Comparison of ENCODE assay signal across 1 cellular context in genomic region chr20:23606652-23607049, GRCh38.
TF ChIP-seq lines count a peak whose summit lies in the region.

No MANE protein-coding gene starts in this region.

TF ChIP-seq in HepG2, 621 proteins besides CTCF, POLR2A, EP300 and RAD21 (continued from another document and continues in another):
- TF ChIP-seq KLF16 (CRISPR knock-in tag; IDR thresholded peaks at IDR 0.05) = peak in 1 of 2 experiments; percentile 70; a peak in 1 of 4 replicates
- no peak for TF ChIP-seq MAFG (CRISPR knock-in tag; IDR thresholded peaks at IDR 0.05)
- no peak for TF ChIP-seq YEATS2 (CRISPR knock-in tag; IDR thresholded peaks at IDR 0.05; ENCODE audit: borderline replicate concordance)
- no peak for TF ChIP-seq ZNF143 (CRISPR knock-in tag; IDR thresholded peaks at IDR 0.05)
- no peak for TF ChIP-seq CREB3 (CRISPR knock-in tag; IDR thresholded peaks at IDR 0.05)
- peak; percentile 73; the same call in 1 of the 2 replicates for TF ChIP-seq ZSCAN21 (CRISPR knock-in tag; IDR thresholded peaks at IDR 0.05; ENCODE audit: borderline replicate concordance)
- TF ChIP-seq HIVEP1 (CRISPR knock-in tag; IDR thresholded peaks at IDR 0.05) = no peak
- no peak for TF ChIP-seq ZNF513 (CRISPR knock-in tag; conservative IDR thresholded peaks at IDR 0.05)
- no peak for TF ChIP-seq MBNL3 (CRISPR knock-in tag; conservative IDR thresholded peaks at IDR 0.05)
- no peak for TF ChIP-seq SMARCE1 (IDR thresholded peaks at IDR 0.05; ENCODE audit: borderline replicate concordance)
- TF ChIP-seq TAF1 (CRISPR knock-in tag; IDR thresholded peaks at IDR 0.05) = no peak
- no peak for TF ChIP-seq NFYB (CRISPR knock-in tag; IDR thresholded peaks at IDR 0.05)
- TF ChIP-seq MTF1 (CRISPR knock-in tag; IDR thresholded peaks at IDR 0.05) = no peak
- TF ChIP-seq ZNF790 (CRISPR knock-in tag; IDR thresholded peaks at IDR 0.05; ENCODE audit: borderline replicate concordance) = no peak
- 0 out of 2 replicates have a peak, but pooled peaks have one; percentile 37 for TF ChIP-seq ZNF441 (CRISPR knock-in tag; IDR thresholded peaks at IDR 0.05; ENCODE audit: borderline replicate concordance)
- TF ChIP-seq SRSF4 (IDR thresholded peaks at IDR 0.05; ENCODE audit: low read depth, low read length, poor library complexity, severe bottlenecking) = no peak
- peak; percentile 67; the same call in 1 of the 2 replicates for TF ChIP-seq IRF2 (CRISPR knock-in tag; IDR thresholded peaks at IDR 0.05)
- TF ChIP-seq TBP (CRISPR knock-in tag; IDR thresholded peaks at IDR 0.05) = no peak
- no peak for TF ChIP-seq SP1 (IDR thresholded peaks at IDR 0.05)
- TF ChIP-seq SP1 (CRISPR knock-in tag; IDR thresholded peaks at IDR 0.05) = 0 out of 2 replicates have a peak, but pooled peaks have one; percentile 13
- no peak for TF ChIP-seq GLI4 (CRISPR knock-in tag; IDR thresholded peaks at IDR 0.05; ENCODE audit: borderline replicate concordance)
- no peak for TF ChIP-seq NR1H2 (CRISPR knock-in tag; IDR thresholded peaks at IDR 0.05; ENCODE audit: borderline replicate concordance, low read depth)
- TF ChIP-seq BHLHE40 (IDR thresholded peaks at IDR 0.05; ENCODE audit: low read length) = 0 out of 2 replicates have a peak, but pooled peaks have one; percentile 44
- TF ChIP-seq KLF12 (CRISPR knock-in tag; IDR thresholded peaks at IDR 0.05; ENCODE audit: borderline replicate concordance) = no peak
- no peak for TF ChIP-seq NFAT5 (CRISPR knock-in tag; IDR thresholded peaks at IDR 0.05)
- TF ChIP-seq MTF2 (CRISPR knock-in tag; IDR thresholded peaks at IDR 0.05; ENCODE audit: borderline replicate concordance) = no peak
- no peak for TF ChIP-seq STAT5B (CRISPR knock-in tag; IDR thresholded peaks at IDR 0.05)
- TF ChIP-seq FOSL2 (CRISPR knock-in tag; IDR thresholded peaks at IDR 0.05) = peak; percentile 55; the same call in 1 of the 2 replicates
- 0 out of 2 replicates have a peak, but pooled peaks have one; percentile 67 for TF ChIP-seq ZNF616 (CRISPR knock-in tag; IDR thresholded peaks at IDR 0.05; ENCODE audit: low read depth)
- no peak for TF ChIP-seq ZNF251 (CRISPR knock-in tag; IDR thresholded peaks at IDR 0.05)
- no peak for TF ChIP-seq MYNN (CRISPR knock-in tag; IDR thresholded peaks at IDR 0.05; ENCODE audit: low read depth)
- TF ChIP-seq CHD2 (IDR thresholded peaks at IDR 0.05; ENCODE audit: low read depth, low read length) = no peak
- no peak for TF ChIP-seq ZBTB21 (CRISPR knock-in tag; IDR thresholded peaks at IDR 0.05)
- TF ChIP-seq BORCS8-MEF2B (CRISPR knock-in tag; IDR thresholded peaks at IDR 0.05) = peak; percentile 78
- TF ChIP-seq GTF2F1 (IDR thresholded peaks at IDR 0.05; ENCODE audit: low read length) = no peak
- no peak for TF ChIP-seq ZSCAN22 (CRISPR knock-in tag; IDR thresholded peaks at IDR 0.05)
- peak; percentile 59; the same call in 1 of the 2 replicates for TF ChIP-seq HOXA5 (CRISPR knock-in tag; IDR thresholded peaks at IDR 0.05)
- 0 out of 2 replicates have a peak, but pooled peaks have one; percentile 54 for TF ChIP-seq ZKSCAN8 (CRISPR knock-in tag; IDR thresholded peaks at IDR 0.05; ENCODE audit: borderline replicate concordance)
- no peak for TF ChIP-seq HOXA3 (CRISPR knock-in tag; IDR thresholded peaks at IDR 0.05)
- no peak for TF ChIP-seq BCL3 (CRISPR knock-in tag; IDR thresholded peaks at IDR 0.05)
- TF ChIP-seq GMEB1 (CRISPR knock-in tag; IDR thresholded peaks at IDR 0.05; ENCODE audit: borderline replicate concordance) = no peak
- TF ChIP-seq ZNF326 (CRISPR knock-in tag; IDR thresholded peaks at IDR 0.05; ENCODE audit: borderline replicate concordance) = no peak
- no peak for TF ChIP-seq ZNF713 (CRISPR knock-in tag; IDR thresholded peaks at IDR 0.05)
- 0 out of 2 replicates have a peak, but pooled peaks have one; percentile 24 for TF ChIP-seq ZNF501 (CRISPR knock-in tag; IDR thresholded peaks at IDR 0.05)
- TF ChIP-seq DBP (CRISPR knock-in tag; IDR thresholded peaks at IDR 0.05; ENCODE audit: not compliant biosample characterization) = no peak
- TF ChIP-seq NFKBIZ (CRISPR knock-in tag; IDR thresholded peaks at IDR 0.05) = peak; percentile 66; the same call in 1 of the 2 replicates
- TF ChIP-seq ZSCAN12 (CRISPR knock-in tag; IDR thresholded peaks at IDR 0.05) = no peak
- no peak; the same call in 1 of the 2 replicates for TF ChIP-seq ZNF281 (CRISPR knock-in tag; IDR thresholded peaks at IDR 0.05; ENCODE audit: borderline replicate concordance)
- TF ChIP-seq U2AF2 (IDR thresholded peaks at IDR 0.05; ENCODE audit: low read depth, low read length) = no peak
- 0 out of 2 replicates have a peak, but pooled peaks have one; percentile 7 for TF ChIP-seq FOSL1 (CRISPR knock-in tag; IDR thresholded peaks at IDR 0.05; ENCODE audit: borderline replicate concordance)
- no peak for TF ChIP-seq ATF1 (CRISPR knock-in tag; IDR thresholded peaks at IDR 0.05)
- no peak for TF ChIP-seq PRDM10 (CRISPR knock-in tag; IDR thresholded peaks at IDR 0.05; ENCODE audit: low read depth)
- TF ChIP-seq MTA1 (CRISPR knock-in tag; IDR thresholded peaks at IDR 0.05; ENCODE audit: borderline replicate concordance) = 0 out of 2 replicates have a peak, but pooled peaks have one; percentile 5
